In genomic region chr9:84940294-84940693, GRCh38 we compare ENCODE assay signal across 22 cellular contexts.
DNase-seq lines count a peak whose midpoint lies in the region; ATAC-seq lines count a peak whose summit lies in the region.
"Had no signal": no experiment of that assay in that cellular context is flagged by ENCODE, and none has a peak within 500 bp of the region (broad histone marks: within the 10 kb centered on the region; RNA-seq: fewer than 3 reads in every experiment).

No MANE protein-coding gene starts in this region.

- H3K4me3 ChIP-seq in effector memory CD4-positive, alpha-beta T cell (ENCODE audit: insufficient read depth, low read depth, low read length, poor library complexity, severe bottlenecking), result no peak overlapping the region
- H3K4me3 ChIP-seq: gastrocnemius medialis, left ventricle myocardium inferior, PC-9, right atrium auricular region had no signal

- ATAC-seq in HG03039 (IDR thresholded peaks at IDR 0.05; ENCODE audit: unreplicated experiment), result peak; percentile 48
- ATAC-seq in activated T-helper 17 cell treated with anti-CD3 and anti-CD28 coated beads, Interleukin-2, amount 50 U/mL, for 72 hours (replicated peaks), result peak; percentile 38
- ATAC-seq in GM21723 (IDR thresholded peaks at IDR 0.05; ENCODE audit: unreplicated experiment), result no peak
- ATAC-seq: gastrocnemius medialis; stimulated activated naive CD8-positive, alpha-beta T cell treated with anti-CD3 and anti-CD28 coated beads, Interleukin-15, Interleukin-2, amounts not matched to agents 100 U/mL and 50 U/mL, for 24 hours had no signal

- no peak overlapping the region for H3K27ac ChIP-seq in effector memory CD4-positive, alpha-beta T cell (ENCODE audit: insufficient read depth, low read length, poor library complexity, severe bottlenecking)
- H3K27ac ChIP-seq: gastrocnemius medialis, left ventricle myocardium inferior, neutrophil, PC-9, right atrium auricular region had no signal

- H3K36me3 ChIP-seq in effector memory CD4-positive, alpha-beta T cell (ENCODE audit: control insufficient read depth, insufficient read depth, low read length), result no peaks in the 10 kb centered on the region
- H3K36me3 ChIP-seq: gastrocnemius medialis, left ventricle myocardium inferior, neutrophil, right atrium auricular region had no signal

- no peaks in the 10 kb centered on the region for H3K9me3 ChIP-seq in effector memory CD4-positive, alpha-beta T cell (ENCODE audit: control insufficient read depth, low read length)
- H3K9me3 ChIP-seq: gastrocnemius medialis, left ventricle myocardium inferior, neutrophil, right atrium auricular region, SK-N-SH had no signal

- no peaks in the 10 kb centered on the region for H3K9me3 Mint-ChIP-seq in activated T-helper 17 cell treated with anti-CD3 and anti-CD28 coated beads, Interleukin-2, amount 50 U/mL, for 72 hours
- no peaks in the 10 kb centered on the region for H3K9me3 Mint-ChIP-seq in activated T-helper 1 cell treated with anti-CD3 and anti-CD28 coated beads, Interleukin-12 subunit alpha, Interleukin-12 subunit beta, Interleukin-2, Interleukin-4 antibody, amounts not matched to agents 30 ng/mL and 10 ng/mL and 1 ng/mL, durations not matched to agents 14 hours and 24 hours and 36 hours
- H3K9me3 Mint-ChIP-seq: activated CD4-positive, alpha-beta T cell treated with anti-CD3 and anti-CD28 coated beads, Interleukin-2, amount 10 ng/mL, durations not matched to agents 24 days and 14 days had no signal

- H3K4me1 Mint-ChIP-seq in activated T-helper 17 cell treated with anti-CD3 and anti-CD28 coated beads, Interleukin-2, amount 50 U/mL, for 72 hours, result no peaks in the 10 kb centered on the region
- H3K4me1 Mint-ChIP-seq in activated T-helper 1 cell treated with anti-CD3 and anti-CD28 coated beads, Interleukin-12 subunit alpha, Interleukin-12 subunit beta, Interleukin-2, Interleukin-4 antibody, amounts not matched to agents 30 ng/mL and 10 ng/mL and 1 ng/mL, durations not matched to agents 14 hours and 24 hours and 36 hours (ENCODE audit: low read depth), result no peaks in the 10 kb centered on the region
- H3K4me1 Mint-ChIP-seq: activated CD4-positive, alpha-beta T cell treated with anti-CD3 and anti-CD28 coated beads, Interleukin-2, amount 10 ng/mL, durations not matched to agents 24 days and 14 days; CD4-positive, alpha-beta memory T cell had no signal

- H3K27ac Mint-ChIP-seq in activated T-helper 17 cell treated with anti-CD3 and anti-CD28 coated beads, Interleukin-2, amount 50 U/mL, for 72 hours, result no peak overlapping the region
- H3K27ac Mint-ChIP-seq in activated T-helper 1 cell treated with anti-CD3 and anti-CD28 coated beads, Interleukin-12 subunit alpha, Interleukin-12 subunit beta, Interleukin-2, Interleukin-4 antibody, amounts not matched to agents 30 ng/mL and 10 ng/mL and 1 ng/mL, durations not matched to agents 14 hours and 24 hours and 36 hours, result no peak overlapping the region
- H3K27ac Mint-ChIP-seq: activated CD4-positive, alpha-beta T cell treated with anti-CD3 and anti-CD28 coated beads, Interleukin-2, amount 10 ng/mL, durations not matched to agents 24 days and 14 days; CD4-positive, alpha-beta memory T cell had no signal

- no peaks in the 10 kb centered on the region for H3K36me3 Mint-ChIP-seq in activated T-helper 17 cell treated with anti-CD3 and anti-CD28 coated beads, Interleukin-2, amount 50 U/mL, for 72 hours (ENCODE audit: low read depth)
- H3K36me3 Mint-ChIP-seq in activated T-helper 1 cell treated with anti-CD3 and anti-CD28 coated beads, Interleukin-12 subunit alpha, Interleukin-12 subunit beta, Interleukin-2, Interleukin-4 antibody, amounts not matched to agents 30 ng/mL and 10 ng/mL and 1 ng/mL, durations not matched to agents 14 hours and 24 hours and 36 hours (ENCODE audit: low read depth), result no peaks in the 10 kb centered on the region
- H3K36me3 Mint-ChIP-seq: CD4-positive, alpha-beta memory T cell had no signal

- intact Hi-C loops in activated T-helper 1 cell treated with anti-CD3 and anti-CD28 coated beads, Interleukin-12 subunit alpha, Interleukin-12 subunit beta, Interleukin-2, Interleukin-4 antibody, amounts not matched to agents 30 ng/mL and 10 ng/mL and 1 ng/mL, durations not matched to agents 14 hours and 24 hours and 36 hours (cut with micrococcal nuclease), result no loop called here

- no peaks in the 10 kb centered on the region for H3K27me3 Mint-ChIP-seq in activated T-helper 17 cell treated with anti-CD3 and anti-CD28 coated beads, Interleukin-2, amount 50 U/mL, for 72 hours
- H3K27me3 Mint-ChIP-seq in activated T-helper 1 cell treated with anti-CD3 and anti-CD28 coated beads, Interleukin-12 subunit alpha, Interleukin-12 subunit beta, Interleukin-2, Interleukin-4 antibody, amounts not matched to agents 30 ng/mL and 10 ng/mL and 1 ng/mL, durations not matched to agents 14 hours and 24 hours and 36 hours (ENCODE audit: insufficient read depth), result peaks cover 3% of the 10 kb centered on the region

- DNase-seq in Caki2 (ENCODE audit: low read depth) (peak; percentile 77), iris pigment epithelial cell (ENCODE audit: low read depth) (peak; percentile 4), HK-2 (ENCODE audit: unreplicated experiment) (no peak)
- no peak for DNase-seq in effector memory CD4-positive, alpha-beta T cell
- DNase-seq in activated T-helper 1 cell treated with anti-CD3 and anti-CD28 coated beads, Interleukin-12 subunit alpha, Interleukin-12 subunit beta, Interleukin-2, Interleukin-4 antibody, amounts not matched to agents 30 ng/mL and 10 ng/mL and 1 ng/mL, durations not matched to agents 14 hours and 24 hours and 36 hours (ENCODE audit: low spot score), result no peak
- DNase-seq: activated CD4-positive, alpha-beta T cell treated with anti-CD3 and anti-CD28 coated beads, Interleukin-2, amount 10 ng/mL, durations not matched to agents 24 days and 14 days; activated CD8-positive, alpha-beta memory T cell treated with anti-CD3 and anti-CD28 coated beads, Interleukin-2, amount 50 U/mL, for 48 hours; anterior cingulate cortex; CD4-positive, alpha-beta memory T cell; gastrocnemius medialis; H7; left ventricle myocardium inferior; NCI-H1417 treated with DMSO at 0.1 percent for 48 hours; NCI-H2227 treated with DMSO at 0.1 percent for 48 hours; PC-9; SK-N-SH; stimulated activated naive CD8-positive, alpha-beta T cell treated with anti-CD3 and anti-CD28 coated beads, Interleukin-15, Interleukin-2, amounts not matched to agents 100 U/mL and 50 U/mL, for 24 hours had no signal

- no peak overlapping the region for H3K4me3 Mint-ChIP-seq in activated T-helper 17 cell treated with anti-CD3 and anti-CD28 coated beads, Interleukin-2, amount 50 U/mL, for 72 hours
- H3K4me3 Mint-ChIP-seq in activated T-helper 1 cell treated with anti-CD3 and anti-CD28 coated beads, Interleukin-12 subunit alpha, Interleukin-12 subunit beta, Interleukin-2, Interleukin-4 antibody, amounts not matched to agents 30 ng/mL and 10 ng/mL and 1 ng/mL, durations not matched to agents 14 hours and 24 hours and 36 hours, result no peak overlapping the region
- H3K4me3 Mint-ChIP-seq: activated CD4-positive, alpha-beta T cell treated with anti-CD3 and anti-CD28 coated beads, Interleukin-2, amount 10 ng/mL, durations not matched to agents 24 days and 14 days; CD4-positive, alpha-beta memory T cell had no signal

- no peaks in the 10 kb centered on the region for H3K4me1 ChIP-seq in effector memory CD4-positive, alpha-beta T cell (ENCODE audit: control insufficient read depth, insufficient read depth, low read length, poor library complexity, severe bottlenecking)
- H3K4me1 ChIP-seq: gastrocnemius medialis, left ventricle myocardium inferior, right atrium auricular region had no signal

- in situ Hi-C loops in Caki2 (cut with HindIII; ENCODE audit: low pct_unique_long_range_greater_than_20kb, low sequenced_read_pairs), result no loop called here

- H3K27me3 ChIP-seq in effector memory CD4-positive, alpha-beta T cell (replicated peaks; ENCODE audit: control insufficient read depth, insufficient read depth, low read length, poor library complexity, severe bottlenecking), result no peaks in the 10 kb centered on the region
- H3K27me3 ChIP-seq: gastrocnemius medialis, neutrophil, right atrium auricular region had no signal

Comparison
In these comparisons a context has a peak if more than half of its experiments do, and no peak if none do; other contexts are left out.
1. DNase-seq: peak in Caki2 (single experiment) and iris pigment epithelial cell (single experiment); none in HK-2 (single experiment), effector memory CD4-positive, alpha-beta T cell (0 of 3) and activated T-helper 1 cell treated with anti-CD3 and anti-CD28 coated beads, Interleukin-12 subunit alpha, Interleukin-12 subunit beta, Interleukin-2, Interleukin-4 antibody, amounts not matched to agents 30 ng/mL and 10 ng/mL and 1 ng/mL, durations not matched to agents 14 hours and 24 hours and 36 hours (single experiment).